ENCODE assay signal across 9 cellular contexts in the genomic region with DNA sequence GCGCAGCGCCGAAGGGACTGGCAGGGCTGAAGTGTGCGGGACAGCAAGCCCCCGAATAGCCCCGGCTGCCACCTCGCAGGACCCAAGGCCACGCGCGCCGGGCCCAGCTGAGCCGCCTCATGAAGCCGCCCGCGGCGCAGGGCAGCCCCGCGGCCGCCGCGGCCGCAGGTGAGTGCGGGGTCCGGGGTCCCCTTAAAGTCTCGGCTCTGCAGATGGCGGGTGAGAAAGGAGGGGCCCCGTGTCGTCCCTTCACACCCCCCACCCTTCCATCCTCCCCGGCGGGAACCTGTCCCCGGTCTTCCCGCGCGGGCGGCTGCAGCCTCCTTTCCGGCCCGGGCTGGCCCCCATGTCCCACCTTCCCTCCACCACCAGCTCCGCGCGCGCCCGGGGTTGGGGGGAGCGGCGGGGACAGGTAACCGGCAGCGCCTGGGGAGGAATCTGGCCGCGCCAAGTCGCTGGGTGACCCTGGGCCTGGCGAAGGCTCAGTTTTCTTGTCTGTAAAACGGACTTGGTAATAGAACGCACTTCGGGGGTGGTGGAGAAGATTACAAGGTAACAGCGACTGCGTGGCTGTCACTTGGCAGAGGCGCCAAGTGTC. TPM values are rescaled to one million over a fixed set of nuclear protein-coding genes. Genes with fewer than 3 reads are reported as not detected.
A peak's percentile ranks its signal among the peaks of the same experiment; 100 is the strongest.
DNase-seq lines count a peak whose midpoint lies in the region; ATAC-seq, FAIRE-seq and TF ChIP-seq lines count a peak whose summit lies in the region.
"Had no signal": no experiment of that assay in that cellular context is flagged by ENCODE, and none has a peak within 500 bp of the region (broad histone marks: within the 10 kb centered on the region; RNA-seq: fewer than 3 reads in every experiment).

No MANE protein-coding gene starts in this region.

- peak overlapping the region; percentile 84 for H3K4me3 Mint-ChIP-seq in type B pancreatic cell

- H3K9me3 ChIP-seq in mononuclear cell (ENCODE audit: low read depth, low read length): no peaks in the 10 kb centered on the region

- H3K4me1 ChIP-seq in mononuclear cell (ENCODE audit: insufficient read depth, low read length): peaks cover 51% of the 10 kb centered on the region

- TF ChIP-seq CTCF in coronary artery (IDR thresholded peaks at IDR 0.05): no peak
- TF ChIP-seq CTCF in type B pancreatic cell (conservative IDR thresholded peaks at IDR 0.05): no peak

- ATAC-seq in GM18502 (IDR thresholded peaks at IDR 0.05; ENCODE audit: poor library complexity, unreplicated experiment) (peak; percentile 37), HG02852 (IDR thresholded peaks at IDR 0.05; ENCODE audit: unreplicated experiment) (peak; percentile 9)

- H3K36me3 Mint-ChIP-seq in type B pancreatic cell: no peaks in the 10 kb centered on the region

- peaks cover 78% of the 10 kb centered on the region for H3K27me3 Mint-ChIP-seq in type B pancreatic cell

- FAIRE-seq in urothelium cell line (lab: Jason Lieb, UNC): no peak
- FAIRE-seq: TTC549 had no signal

- peak overlapping the region; percentile 80 for H3K4me3 ChIP-seq in coronary artery
- peak overlapping the region; percentile 68 for H3K4me3 ChIP-seq in mononuclear cell (ENCODE audit: low read length)

- H3K27ac Mint-ChIP-seq in type B pancreatic cell: no peak overlapping the region

- no peaks in the 10 kb centered on the region for H3K4me1 Mint-ChIP-seq in type B pancreatic cell (ENCODE audit: unreplicated experiment)

- no peaks in the 10 kb centered on the region for H3K9me3 Mint-ChIP-seq in type B pancreatic cell

- peak overlapping the region; percentile 33 to 67 for H3K27ac ChIP-seq in coronary artery

- H3K27me3 ChIP-seq in mononuclear cell (ENCODE audit: insufficient read depth, low read length): peaks cover 12% of the 10 kb centered on the region

- DNase-seq in T-helper 22 cell (ENCODE audit: low read depth) (peak; percentile 29), coronary artery (ENCODE audit: low spot score) (no peak), type B pancreatic cell (ENCODE audit: extremely low spot score, unreplicated experiment) (no peak), SIG-M5 treated with dmso at 0.1 percent for 504 hours (lab: John Stamatoyannopoulos, UW; ENCODE audit: unreplicated experiment) (no peak), urothelium cell line (ENCODE audit: low spot score) (no peak)

RNA-seq across cellular contexts. Expression of gene RGCC, which starts 0.3 kb away (rescaled TPM):
- 68.3 TPM for total RNA-seq in mononuclear cell
- 2.7 TPM in 2 replicates for total RNA-seq in type B pancreatic cell (ENCODE audit: low replicate concordance)

Comparison
In these comparisons a context has a peak if more than half of its experiments do, and no peak if none do; other contexts are left out.
1. RNA of gene RGCC, which starts 0.3 kb away (total RNA-seq): 68.3 TPM in mononuclear cell (single experiment); 2.7 TPM in type B pancreatic cell; every median in the first group is over 10 times any median in the second.